8 cellular contexts compared by ENCODE assay signal in the genomic region with DNA sequence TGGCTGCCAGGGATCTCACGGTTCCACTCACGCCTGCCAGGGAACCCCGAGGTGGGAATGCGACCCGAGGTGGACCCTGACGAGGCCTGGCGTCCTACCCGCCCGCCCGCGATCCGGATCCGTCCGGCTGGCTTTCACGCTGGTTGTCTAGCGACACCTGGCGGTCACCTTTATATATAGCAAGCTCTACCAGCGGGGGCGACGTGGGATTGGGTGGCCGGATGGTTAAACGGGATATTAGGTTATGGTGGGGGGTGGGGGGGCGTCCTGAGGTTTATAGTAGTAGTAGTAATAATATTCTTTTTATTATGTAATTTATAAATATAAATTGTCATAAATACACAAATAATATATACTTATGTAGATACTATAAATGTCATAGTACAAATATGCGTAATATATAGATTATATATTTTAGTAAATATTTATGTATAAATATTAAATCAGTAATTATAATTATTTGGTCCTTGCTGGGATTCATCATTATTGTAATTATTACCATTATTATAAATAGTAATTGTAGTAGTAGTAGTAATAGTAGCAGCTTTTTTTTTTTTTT.
DNase-seq lines count a peak whose midpoint lies in the region; ATAC-seq, FAIRE-seq and TF ChIP-seq lines count a peak whose summit lies in the region.

No MANE protein-coding gene starts in this region.

- peak; percentile 90 to 91 for TF ChIP-seq RAD21 in A549 (conservative IDR thresholded peaks at IDR 0.05 in 1 of 2, IDR thresholded peaks at IDR 0.05 in 1 of 2)

- TF ChIP-seq CTCF in A549 (IDR thresholded peaks at IDR 0.05) (peak; percentile 91), gastrocnemius medialis (IDR thresholded peaks at IDR 0.05 in 4 of 5, conservative IDR thresholded peaks at IDR 0.05 in 1 of 5) (peak; percentile 76 to 89 (median 81))

- H3K4me1 ChIP-seq in A549 (no peaks in the 10 kb centered on the region; the same call in 2 of the 3 replicates), gastrocnemius medialis (peaks cover 4 to 16% of the 10 kb centered on the region in 2 donors)

- H3K36me3 ChIP-seq in gastrocnemius medialis = no peaks in the 10 kb centered on the region

- intact Hi-C loops in gastrocnemius medialis (cut with DNase I; ENCODE audit: low total_unique reads) = loop anchor here (2.0 to 5.0 kb wide), 3 partner anchors 136 to 386 kb away; partner anchors contain the start of genes DHRS7B and KCNJ12

- in situ Hi-C loops in gastrocnemius medialis (cut with MboI; ENCODE audit: low sequenced_read_pairs in 4 of 4) = loop anchor here (5.0 to 25.0 kb wide), 6 partner anchors 51 to 401 kb away; partner anchors contain the start of gene DHRS7B (in 2 of the 4)

- no peaks in the 10 kb centered on the region for H3K9me3 ChIP-seq in A549
- H3K9me3 ChIP-seq in gastrocnemius medialis = no peaks in the 10 kb centered on the region

- CTCF ChIA-PET in A549 (lab: Yijun Ruan, JAX) = interaction anchor here (0.5 to 10.3 kb wide), 53 partner anchors 11 to 545 kb away, joined by 3 to 189 read pairs (median 5); partner anchors contain the start of genes DHRS7B, KCNJ12 and NATD1

- ATAC-seq in A549 (peak; percentile 48 to 64; a peak in 4 of 6 replicates), gastrocnemius medialis (peak; percentile 48 to 64)

- POLR2A ChIA-PET in A549 (lab: Yijun Ruan, JAX) = interaction anchor here (1.4 to 1.5 kb wide), 2 partner anchors 56 to 470 kb away, joined by 3 to 5 read pairs; no protein-coding TSS in a partner anchor

- 4% methylated on average over 18 of the region's 24 CpGs for WGBS in A549 (ENCODE audit: missing lambda C conversion rate)

- H3K27me3 ChIP-seq in gastrocnemius medialis = no peaks in the 10 kb centered on the region

- H3K4me2 ChIP-seq in A549 = peak overlapping the region; percentile 89

- TF ChIP-seq POLR2A in A549 (IDR thresholded peaks at IDR 0.05; ENCODE audit: low read length) = no peak
- no peak for TF ChIP-seq POLR2A in gastrocnemius medialis (IDR thresholded peaks at IDR 0.05)

- TF ChIP-seq EP300 in A549 (IDR thresholded peaks at IDR 0.05) = no peak

- no peak for FAIRE-seq in A549 (lab: Jason Lieb, UNC)
- FAIRE-seq in GM18507 (lab: Jason Lieb, UNC) = peak; percentile 63
- peak; percentile 88 for FAIRE-seq in TTC549 (lab: Jason Lieb, UNC)

- H3K4me3 ChIP-seq in A549 = no peak overlapping the region
- peak overlapping the region; percentile 13 to 31 (median 25) for H3K4me3 ChIP-seq in gastrocnemius medialis

- DNase-seq in A549 (ENCODE audit: low read depth in 1 of 2, low spot score in 1 of 2) = peak; percentile 80 to 97
- DNase-seq in GM18507 (ENCODE audit: extremely low spot score, insufficient read length, low read depth) = peak; percentile 74
- peak; percentile 40 for DNase-seq in NCI-H1092 (lab: John Stamatoyannopoulos, UW)
- DNase-seq in astrocyte of the hippocampus (ENCODE audit: low read depth, low spot score) = peak; percentile 86
- DNase-seq in hypothalamus (lab: John Stamatoyannopoulos, UW) = peak in 48 of 51 donors; percentile 8 to 79 (median 52)
- peak; percentile 55 to 69 for DNase-seq in gastrocnemius medialis
- DNase-seq in NCI-H526 treated with DMSO at 0.1 percent for 48 hours (lab: John Stamatoyannopoulos, UW) = no peak

- H3K27ac ChIP-seq in A549 (peak overlapping the region in 1 of 2 experiments; percentile 59; a peak in 1 of 6 replicates), gastrocnemius medialis (peak overlapping the region in 3 of 4 donors; percentile 68 to 80 (median 76))

TF ChIP-seq in A549, 52 proteins besides CTCF, POLR2A, EP300 and RAD21:
- TF ChIP-seq SMC3 (IDR thresholded peaks at IDR 0.05) (peak; percentile 79), RNF2 (IDR thresholded peaks at IDR 0.05; ENCODE audit: borderline replicate concordance, low read depth) (no peak)
